ENCODE assay signal across 8 cellular contexts in genomic region chr4:6986067-6986780, GRCh38. TPM values are rescaled to one million over a fixed set of nuclear protein-coding genes. Genes with fewer than 3 reads are reported as not detected.
DNase-seq lines count a peak whose midpoint lies in the region; ATAC-seq and TF ChIP-seq lines count a peak whose summit lies in the region.

No MANE protein-coding gene starts in this region.

- peak; percentile 23 for ATAC-seq in GM18870 (IDR thresholded peaks at IDR 0.05; ENCODE audit: unreplicated experiment)
- ATAC-seq in HG03442 (IDR thresholded peaks at IDR 0.05; ENCODE audit: unreplicated experiment), result peak; percentile 26

- no peaks in the 10 kb centered on the region for H3K27me3 ChIP-seq in BJ (ENCODE audit: control insufficient read depth, insufficient read depth, low read length)

- H3K27ac Mint-ChIP-seq in activated CD4-positive, alpha-beta memory T cell treated with anti-CD3 and anti-CD28 coated beads, Interleukin-2, amount 10 ng/mL, durations not matched to agents 7 days and 5 days, result peak overlapping the region; percentile 95
- peak overlapping the region; percentile 97 for H3K27ac Mint-ChIP-seq in osteocyte (ENCODE audit: unreplicated experiment)

- no peaks in the 10 kb centered on the region for H3K9me3 Mint-ChIP-seq in activated CD4-positive, alpha-beta memory T cell treated with anti-CD3 and anti-CD28 coated beads, Interleukin-2, amount 10 ng/mL, durations not matched to agents 7 days and 5 days
- no peaks in the 10 kb centered on the region for H3K9me3 Mint-ChIP-seq in osteocyte (ENCODE audit: unreplicated experiment)

- DNase-seq in BJ (ENCODE audit: low read depth), result no peak
- DNase-seq in activated CD4-positive, alpha-beta memory T cell treated with anti-CD3 and anti-CD28 coated beads, Interleukin-2, amount 10 ng/mL, durations not matched to agents 7 days and 5 days, result no peak
- peak; percentile 69 for DNase-seq in foreskin melanocyte
- DNase-seq in osteocyte (ENCODE audit: extremely low spot score, unreplicated experiment), result no peak
- no peak for DNase-seq in D341Med (ENCODE audit: low spot score)
- no peak for DNase-seq in NCI-H510A treated with DMSO at 0.1 percent for 48 hours (lab: John Stamatoyannopoulos, UW)

- H3K36me3 ChIP-seq in BJ (ENCODE audit: control insufficient read depth, insufficient read depth, low read length), result no peaks in the 10 kb centered on the region; the same call in 1 of the 2 replicates

- CTCF ChIA-PET in BJ (lab: Yijun Ruan, JAX), result interaction anchor here (1.2 to 2.8 kb wide), 4 partner anchors 12 to 266 kb away, joined by 6 to 15 read pairs (median 6); partner anchors contain the start of gene TADA2B
- CTCF ChIA-PET in activated CD4-positive, alpha-beta memory T cell treated with anti-CD3 and anti-CD28 coated beads, Interleukin-2, amount 10 ng/mL, durations not matched to agents 7 days and 5 days (lab: Charles Lee), result interaction anchor here (0.7 to 3.3 kb wide), 14 partner anchors 12 to 311 kb away, joined by 3 to 24 read pairs (median 4); partner anchors contain the start of genes GRPEL1 and TADA2B

- peaks cover 25% of the 10 kb centered on the region for H3K36me3 Mint-ChIP-seq in activated CD4-positive, alpha-beta memory T cell treated with anti-CD3 and anti-CD28 coated beads, Interleukin-2, amount 10 ng/mL, durations not matched to agents 7 days and 5 days (ENCODE audit: low read depth)
- H3K36me3 Mint-ChIP-seq in osteocyte (ENCODE audit: unreplicated experiment), result no peaks in the 10 kb centered on the region

- H3K4me3 Mint-ChIP-seq in activated CD4-positive, alpha-beta memory T cell treated with anti-CD3 and anti-CD28 coated beads, Interleukin-2, amount 10 ng/mL, durations not matched to agents 7 days and 5 days, result peak overlapping the region; percentile 89
- peak overlapping the region; percentile 90 for H3K4me3 Mint-ChIP-seq in osteocyte (ENCODE audit: unreplicated experiment)

- H3K27me3 Mint-ChIP-seq in activated CD4-positive, alpha-beta memory T cell treated with anti-CD3 and anti-CD28 coated beads, Interleukin-2, amount 10 ng/mL, durations not matched to agents 7 days and 5 days, result no peaks in the 10 kb centered on the region
- H3K27me3 Mint-ChIP-seq in osteocyte (ENCODE audit: unreplicated experiment), result no peaks in the 10 kb centered on the region

- TF ChIP-seq CTCF in BJ (IDR thresholded peaks at IDR 0.05; ENCODE audit: insufficient read depth, low read depth, low read length) (no peak), osteocyte (IDR thresholded peaks at IDR 0.05) (no peak)

- peaks cover 73% of the 10 kb centered on the region for H3K4me1 Mint-ChIP-seq in activated CD4-positive, alpha-beta memory T cell treated with anti-CD3 and anti-CD28 coated beads, Interleukin-2, amount 10 ng/mL, durations not matched to agents 7 days and 5 days
- peaks cover 42% of the 10 kb centered on the region for H3K4me1 Mint-ChIP-seq in osteocyte (ENCODE audit: unreplicated experiment)

- POLR2A ChIA-PET in BJ (lab: Charles Lee), result interaction anchor here (0.6 kb wide), 2 partner anchors 26 to 77 kb away, joined by 7 to 10 read pairs; partner anchors contain the start of gene TBC1D14
- POLR2A ChIA-PET in activated CD4-positive, alpha-beta memory T cell treated with anti-CD3 and anti-CD28 coated beads, Interleukin-2, amount 10 ng/mL, durations not matched to agents 7 days and 5 days (lab: Charles Lee), result interaction anchor here (0.7 to 3.3 kb wide), 28 partner anchors 10 to 313 kb away, joined by 3 to 69 read pairs (median 5); partner anchors contain the start of genes GRPEL1, TADA2B and TBC1D14

- H3K4me3 ChIP-seq in BJ (ENCODE audit: low read depth, low read length), result peak overlapping the region; percentile 57

RNA-seq across cellular contexts. Expression of gene TADA2B, which starts 56.9 kb away (rescaled TPM):
- 6.1 and 7.3 TPM in 2 replicates for polyA plus RNA-seq in BJ (2011; rRNA removed)
- polyA minus RNA-seq in BJ (2011; rRNA and poly(A)+ RNA removed), result 5.3 and 7.7 TPM in 2 replicates
- 10 to 100 TPM; 26.6 to 27.3 TPM for total RNA-seq in activated CD4-positive, alpha-beta memory T cell treated with anti-CD3 and anti-CD28 coated beads, Interleukin-2, amount 10 ng/mL, durations not matched to agents 7 days and 5 days
- total RNA-seq in osteocyte, result 16.5 and 21.4 TPM in 2 replicates
